8 cellular contexts compared by ENCODE assay signal in the genomic region with DNA sequence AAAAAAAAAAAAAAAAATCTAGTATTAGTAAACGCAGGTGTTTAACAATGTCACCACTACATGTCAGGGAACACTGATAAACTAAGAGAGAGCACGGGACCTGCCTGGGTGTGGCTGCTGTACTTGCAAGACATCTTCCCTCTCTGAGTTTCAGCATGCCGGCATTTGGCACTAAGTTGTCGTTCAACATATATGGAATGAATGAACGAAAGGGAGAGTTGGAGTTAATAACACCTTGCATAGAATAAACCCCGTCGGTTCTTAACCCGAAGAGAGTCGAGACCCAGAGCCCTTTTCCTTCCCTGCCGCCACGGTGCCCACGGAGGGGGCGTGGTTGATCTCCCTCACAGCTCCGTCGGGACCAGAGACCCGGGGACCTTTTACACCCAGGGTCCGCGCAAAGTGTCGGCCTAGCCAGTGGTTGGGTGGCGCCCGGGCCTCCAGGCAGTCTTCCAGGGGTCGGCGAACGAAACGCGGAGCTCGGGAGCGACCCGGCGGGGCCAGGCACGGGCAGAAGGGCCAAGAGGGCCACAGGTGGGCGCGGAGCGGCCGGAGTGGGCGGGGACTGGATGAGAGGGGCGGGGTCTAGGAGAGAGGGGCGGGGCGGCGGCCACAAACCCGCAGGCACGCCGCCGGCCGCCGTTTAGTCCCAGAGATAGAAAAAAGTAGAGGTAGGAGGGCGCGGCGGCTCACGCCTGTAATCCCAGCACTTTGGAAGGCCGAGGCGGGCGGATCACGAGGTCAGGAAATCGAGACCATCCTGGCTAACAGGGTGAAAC. TPM values are rescaled to one million over a fixed set of nuclear protein-coding genes. Genes with fewer than 3 reads are reported as not detected.
DNase-seq lines count a peak whose midpoint lies in the region; TF ChIP-seq lines count a peak whose summit lies in the region.

No MANE protein-coding gene starts in this region.

- no peak for TF ChIP-seq CTCF in HFF-Myc (IDR thresholded peaks at IDR 0.05; ENCODE audit: low read depth, low read length, missing control alignments)
- no peak for TF ChIP-seq CTCF in chondrocyte (IDR thresholded peaks at IDR 0.05)

- H3K36me3 Mint-ChIP-seq in chondrocyte (ENCODE audit: low read depth): no peaks in the 10 kb centered on the region

- H3K4me1 Mint-ChIP-seq in chondrocyte (ENCODE audit: low read depth): peaks cover 55% of the 10 kb centered on the region

- DNase-seq in GF-D8 (lab: John Stamatoyannopoulos, UW) (peak; percentile 33), HFF-Myc (ENCODE audit: extremely low read depth, low read depth) (no peak), NCI-H2029 treated with DMSO at 0.1 percent for 48 hours (lab: John Stamatoyannopoulos, UW) (peak; percentile 39), chondrocyte (ENCODE audit: low spot score) (peak; percentile 89), left kidney (ENCODE audit: low read depth, low spot score) (peak; percentile 82), GOT3 (lab: John Stamatoyannopoulos, UW) (no peak)
- peak; percentile 44 for DNase-seq in activated CD4-positive, alpha-beta T cell treated with anti-CD3 and anti-CD28 coated beads for 1 hour
- peak; percentile 69 for DNase-seq in stimulated activated CD4-positive, alpha-beta T cell treated with anti-CD3 and anti-CD28 coated beads, Interleukin-1b, Interleukin-23, amount 100 ng/mL, for 48 hours

- peak overlapping the region; percentile 96 for H3K27ac Mint-ChIP-seq in chondrocyte (ENCODE audit: unreplicated experiment)

- H3K27me3 Mint-ChIP-seq in chondrocyte (ENCODE audit: low read depth): no peaks in the 10 kb centered on the region

- H3K4me3 ChIP-seq in HFF-Myc (replicated peaks; ENCODE audit: low read depth, low read length): peak overlapping the region; percentile 99

- H3K4me3 Mint-ChIP-seq in chondrocyte (ENCODE audit: unreplicated experiment): peak overlapping the region; percentile 91

- no peaks in the 10 kb centered on the region for H3K9me3 Mint-ChIP-seq in chondrocyte (ENCODE audit: low read depth)

RNA-seq across cellular contexts. Expression of a gene that starts 0.8 kb away (rescaled TPM):
- total RNA-seq in chondrocyte: 40.2 to 43.6 TPM (median 43.5 TPM) in 3 replicates

RNA-seq across cellular contexts. Expression of a gene that starts 25.1 kb away (rescaled TPM):
- total RNA-seq in chondrocyte: 257 to 277 TPM (median 272 TPM) in 3 replicates

Comparison
In these comparisons a context has a peak if more than half of its experiments do, and no peak if none do; other contexts are left out.
1. DNase-seq: peak in GF-D8 (single experiment), NCI-H2029 treated with DMSO at 0.1 percent for 48 hours (single experiment), activated CD4-positive, alpha-beta T cell treated with anti-CD3 and anti-CD28 coated beads for 1 hour (single experiment), chondrocyte (single experiment), left kidney (single experiment) and stimulated activated CD4-positive, alpha-beta T cell treated with anti-CD3 and anti-CD28 coated beads, Interleukin-1b, Interleukin-23, amount 100 ng/mL, for 48 hours (single experiment); none in HFF-Myc (single experiment) and GOT3 (single experiment).